10 cellular contexts compared by ENCODE assay signal in genomic region chr11:60946601-60947265, GRCh38.
"Had no signal": no experiment of that assay in that cellular context is flagged by ENCODE, and none has a peak within 500 bp of the region (broad histone marks: within the 10 kb centered on the region; RNA-seq: fewer than 3 reads in every experiment).

No MANE protein-coding gene starts in this region.

- ATAC-seq: effector memory CD8-positive, alpha-beta T cell; gastroesophageal sphincter; stimulated activated memory B cell treated with anti-CD40 and anti-IgM and Interleukin-4, amounts not matched to agents 10 μg/mL and 1 μg/mL and 100 μg/mL, for 72 hours had no signal

- H3K27ac Mint-ChIP-seq: effector memory CD8-positive, alpha-beta T cell; stimulated activated memory B cell treated with anti-CD40 and anti-IgM and Interleukin-4, amounts not matched to agents 10 μg/mL and 1 μg/mL and 100 μg/mL, for 72 hours had no signal

- DNase-seq: activated CD4-positive, CD25-positive, alpha-beta regulatory T cell; activated naive CD4-positive, alpha-beta T cell treated with anti-CD3 and anti-CD28 coated beads, Interleukin-2, amount 50 U/mL, for 16 hours; activated T-cell treated with anti-CD3 and anti-CD28 coated beads, Interleukin-2, amount 50 U/mL, for 1 hour; adrenal gland; effector memory CD8-positive, alpha-beta T cell; kidney; left ventricle myocardium inferior; mesenchymal stem cell had no signal

- H3K9me3 Mint-ChIP-seq: effector memory CD8-positive, alpha-beta T cell; stimulated activated memory B cell treated with anti-CD40 and anti-IgM and Interleukin-4, amounts not matched to agents 10 μg/mL and 1 μg/mL and 100 μg/mL, for 72 hours had no signal

- H3K4me3 Mint-ChIP-seq: effector memory CD8-positive, alpha-beta T cell; stimulated activated memory B cell treated with anti-CD40 and anti-IgM and Interleukin-4, amounts not matched to agents 10 μg/mL and 1 μg/mL and 100 μg/mL, for 72 hours had no signal

- H3K27me3 Mint-ChIP-seq: stimulated activated memory B cell treated with anti-CD40 and anti-IgM and Interleukin-4, amounts not matched to agents 10 μg/mL and 1 μg/mL and 100 μg/mL, for 72 hours had no signal
